ENCODE assay signal across 12 cellular contexts in genomic region chr4:85707591-85707990, GRCh38.
DNase-seq lines count a peak whose midpoint lies in the region; ATAC-seq, FAIRE-seq and TF ChIP-seq lines count a peak whose summit lies in the region.
"Had no signal": no experiment of that assay in that cellular context is flagged by ENCODE, and none has a peak within 500 bp of the region (broad histone marks: within the 10 kb centered on the region; RNA-seq: fewer than 3 reads in every experiment).

No MANE protein-coding gene starts in this region.

- H3K4me3 ChIP-seq in breast epithelium (no peak overlapping the region), small intestine (ENCODE audit: low read depth in 1 of 2, low read length in 2 of 2) (no peak overlapping the region), brain microvascular endothelial cell (ENCODE audit: low read depth, low read length) (no peak overlapping the region)
- H3K4me3 ChIP-seq: A549, colonic mucosa had no signal

- FAIRE-seq in small intestine (lab: Jason Lieb, UNC) = no peak
- FAIRE-seq: A549 had no signal

- no peaks in the 10 kb centered on the region for H3K27me3 ChIP-seq in breast epithelium
- no peaks in the 10 kb centered on the region for H3K27me3 ChIP-seq in small intestine (ENCODE audit: control insufficient read depth in 2 of 2, insufficient read depth in 2 of 2, low read length in 2 of 2)
- H3K27me3 ChIP-seq in brain microvascular endothelial cell (replicated peaks) = no peaks in the 10 kb centered on the region
- H3K27me3 ChIP-seq: colonic mucosa had no signal

- intact Hi-C loops in MCF 10A (cut with micrococcal nuclease) = no loop called here
- intact Hi-C loops in breast epithelium (cut with DNase I; ENCODE audit: low total_unique reads) = no loop called here

- no peak overlapping the region for H3K4me3 Mint-ChIP-seq in MCF 10A (ENCODE audit: unreplicated experiment)
- H3K4me3 Mint-ChIP-seq in IgD-negative memory B cell = peak overlapping the region; percentile 67 to 91 (median 74)

- H3K9me3 ChIP-seq in breast epithelium = peaks cover 0 to 3% of the 10 kb centered on the region in 2 donors
- H3K9me3 ChIP-seq in small intestine (ENCODE audit: control insufficient read depth, low read depth) = no peaks in the 10 kb centered on the region
- H3K9me3 ChIP-seq: A549, colonic mucosa had no signal

- TF ChIP-seq CTCF in MCF 10A (IDR thresholded peaks at IDR 0.05; ENCODE audit: unreplicated experiment) (no peak), breast epithelium (IDR thresholded peaks at IDR 0.05) (no peak), brain microvascular endothelial cell (IDR thresholded peaks at IDR 0.05; ENCODE audit: low read depth, low read length, missing control alignments) (no peak)

- peak; percentile 91 for ATAC-seq in HG02678 (IDR thresholded peaks at IDR 0.05; ENCODE audit: unreplicated experiment)
- ATAC-seq: A549 had no signal

- POLR2A ChIA-PET in MCF 10A (lab: Yijun Ruan, JAX) = no interaction called here

- H3K36me3 ChIP-seq in breast epithelium (no peaks in the 10 kb centered on the region), small intestine (ENCODE audit: control insufficient read depth in 2 of 2, insufficient read depth in 2 of 2, low read length in 2 of 2) (no peaks in the 10 kb centered on the region), brain microvascular endothelial cell (replicated peaks) (no peaks in the 10 kb centered on the region)
- H3K36me3 ChIP-seq: colonic mucosa had no signal

- no TSS peak for BruUV-seq in MCF 10A (replicated peaks; lab: Mats Ljungman, UMichigan)

- H3K36me3 Mint-ChIP-seq in MCF 10A (ENCODE audit: insufficient read depth, unreplicated experiment) = no peaks in the 10 kb centered on the region
- H3K36me3 Mint-ChIP-seq in IgD-negative memory B cell = peaks cover 5% of the 10 kb centered on the region

- WGBS in small intestine, 3 donors = 12 to 32% (median 27%) methylated on average over 5 of the region's 5 CpGs

- H3K27ac Mint-ChIP-seq in MCF 10A (ENCODE audit: low read depth, unreplicated experiment) = no peak overlapping the region
- H3K27ac Mint-ChIP-seq in IgD-negative memory B cell = peak overlapping the region; percentile 78 to 91 (median 80)

- TF ChIP-seq POLR2A in breast epithelium (IDR thresholded peaks at IDR 0.05) = no peak

- H3K9me3 Mint-ChIP-seq in MCF 10A (ENCODE audit: unreplicated experiment) (no peaks in the 10 kb centered on the region), IgD-negative memory B cell (peaks cover 4 to 20% (median 6%) of the 10 kb centered on the region in 3 donors)

- no peaks in the 10 kb centered on the region for H3K4me1 Mint-ChIP-seq in MCF 10A (ENCODE audit: insufficient read depth, unreplicated experiment)
- peaks cover 52 to 71% (median 58%) of the 10 kb centered on the region in 3 donors for H3K4me1 Mint-ChIP-seq in IgD-negative memory B cell

- no peak overlapping the region for H3K27ac ChIP-seq in breast epithelium
- H3K27ac ChIP-seq in small intestine (ENCODE audit: low read depth in 1 of 2, low read length in 1 of 2) = no peak overlapping the region
- H3K27ac ChIP-seq in brain microvascular endothelial cell = no peak overlapping the region
- H3K27ac ChIP-seq: A549, colonic mucosa, KMS-11, parathyroid adenoma had no signal

- no peaks in the 10 kb centered on the region for H3K27me3 Mint-ChIP-seq in MCF 10A (ENCODE audit: insufficient read depth, unreplicated experiment)
- no peaks in the 10 kb centered on the region for H3K27me3 Mint-ChIP-seq in IgD-negative memory B cell

- H3K4me1 ChIP-seq in breast epithelium (no peaks in the 10 kb centered on the region), small intestine (ENCODE audit: control insufficient read depth in 2 of 2, insufficient read depth in 1 of 2, low read depth in 1 of 2, low read length in 1 of 2) (no peaks in the 10 kb centered on the region)
- H3K4me1 ChIP-seq: A549, colonic mucosa, parathyroid adenoma had no signal

- DNase-seq in MCF 10A (ENCODE audit: unreplicated experiment) (peak; percentile 7), breast epithelium (ENCODE audit: low spot score in 2 of 2) (no peak), small intestine (peak; percentile 59), DMS153 treated with DMSO at 0.1 percent for 48 hours (lab: John Stamatoyannopoulos, UW; ENCODE audit: unreplicated experiment) (no peak), brain microvascular endothelial cell (no peak), AG08396 (ENCODE audit: low spot score) (no peak)
- DNase-seq: colonic mucosa had no signal

- CTCF ChIA-PET in MCF 10A (lab: Yijun Ruan, JAX) = no interaction called here

- in situ Hi-C loops in brain microvascular endothelial cell (cut with HindIII; ENCODE audit: low pct_ligation_motif_present, low sequenced_read_pairs) = no loop called here

Comparison
In these comparisons a context has a peak if more than half of its experiments do, and no peak if none do; other contexts are left out.
1. DNase-seq: peak in MCF 10A (single experiment) and small intestine (single experiment); none in breast epithelium (0 of 2), DMS153 treated with DMSO at 0.1 percent for 48 hours (single experiment), brain microvascular endothelial cell (single experiment) and AG08396 (single experiment).